ENCODE assay signal across 2 cellular contexts in the genomic region with DNA sequence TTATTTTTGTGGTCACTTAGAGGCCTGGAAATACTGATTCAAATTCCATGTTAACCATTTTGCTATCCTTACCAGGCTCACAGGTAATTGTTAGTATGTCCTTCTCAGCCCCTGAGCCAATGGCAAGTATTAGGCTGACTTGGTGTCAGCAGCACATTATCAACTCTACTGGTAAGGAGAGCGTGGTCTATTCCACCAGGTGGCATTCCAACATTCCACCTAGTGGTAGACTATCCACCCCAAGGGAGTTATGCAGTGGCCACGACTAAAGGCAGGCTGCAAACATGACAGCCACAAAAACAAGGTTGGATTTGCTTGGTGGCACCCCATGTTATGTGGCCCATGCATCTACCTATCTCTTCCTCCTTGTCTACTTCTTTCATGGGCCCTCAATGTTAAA.
A peak's percentile ranks its signal among the peaks of the same experiment; 100 is the strongest.
TF ChIP-seq lines count a peak whose summit lies in the region.

No MANE protein-coding gene starts in this region.

TF ChIP-seq in WTC11, 78 proteins besides CTCF, POLR2A, EP300 and RAD21:
- TF ChIP-seq, protein P1, sequence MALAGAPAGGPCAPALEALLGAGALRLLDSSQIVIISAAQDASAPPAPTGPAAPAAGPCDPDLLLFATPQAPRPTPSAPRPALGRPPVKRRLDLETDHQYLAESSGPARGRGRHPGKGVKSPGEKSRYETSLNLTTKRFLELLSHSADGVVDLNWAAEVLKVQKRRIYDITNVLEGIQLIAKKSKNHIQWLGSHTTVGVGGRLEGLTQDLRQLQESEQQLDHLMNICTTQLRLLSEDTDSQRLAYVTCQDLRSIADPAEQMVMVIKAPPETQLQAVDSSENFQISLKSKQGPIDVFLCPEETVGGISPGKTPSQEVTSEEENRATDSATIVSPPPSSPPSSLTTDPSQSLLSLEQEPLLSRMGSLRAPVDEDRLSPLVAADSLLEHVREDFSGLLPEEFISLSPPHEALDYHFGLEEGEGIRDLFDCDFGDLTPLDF (CRISPR knock-in tag; IDR thresholded peaks at IDR 0.05): no peak
- TF ChIP-seq SP1 (CRISPR knock-in tag; conservative IDR thresholded peaks at IDR 0.05) (no peak), PRRX2 (CRISPR knock-in tag; IDR thresholded peaks at IDR 0.05) (no peak), TEAD4 (CRISPR knock-in tag; IDR thresholded peaks at IDR 0.05) (no peak), MXD4 (CRISPR knock-in tag; IDR thresholded peaks at IDR 0.05; ENCODE audit: borderline replicate concordance) (no peak), JAZF1 (CRISPR knock-in tag; IDR thresholded peaks at IDR 0.05) (no peak), ZNF396 (CRISPR knock-in tag; IDR thresholded peaks at IDR 0.05; ENCODE audit: borderline replicate concordance) (no peak), NR3C1 (CRISPR knock-in tag; conservative IDR thresholded peaks at IDR 0.05; ENCODE audit: low read depth) (no peak)
- TF ChIP-seq, protein P2, sequence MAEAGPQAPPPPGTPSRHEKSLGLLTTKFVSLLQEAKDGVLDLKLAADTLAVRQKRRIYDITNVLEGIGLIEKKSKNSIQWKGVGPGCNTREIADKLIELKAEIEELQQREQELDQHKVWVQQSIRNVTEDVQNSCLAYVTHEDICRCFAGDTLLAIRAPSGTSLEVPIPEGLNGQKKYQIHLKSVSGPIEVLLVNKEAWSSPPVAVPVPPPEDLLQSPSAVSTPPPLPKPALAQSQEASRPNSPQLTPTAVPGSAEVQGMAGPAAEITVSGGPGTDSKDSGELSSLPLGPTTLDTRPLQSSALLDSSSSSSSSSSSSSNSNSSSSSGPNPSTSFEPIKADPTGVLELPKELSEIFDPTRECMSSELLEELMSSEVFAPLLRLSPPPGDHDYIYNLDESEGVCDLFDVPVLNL (CRISPR knock-in tag; IDR thresholded peaks at IDR 0.05; ENCODE audit: borderline replicate concordance, low read depth): no peak
- TF ChIP-seq, protein P3, sequence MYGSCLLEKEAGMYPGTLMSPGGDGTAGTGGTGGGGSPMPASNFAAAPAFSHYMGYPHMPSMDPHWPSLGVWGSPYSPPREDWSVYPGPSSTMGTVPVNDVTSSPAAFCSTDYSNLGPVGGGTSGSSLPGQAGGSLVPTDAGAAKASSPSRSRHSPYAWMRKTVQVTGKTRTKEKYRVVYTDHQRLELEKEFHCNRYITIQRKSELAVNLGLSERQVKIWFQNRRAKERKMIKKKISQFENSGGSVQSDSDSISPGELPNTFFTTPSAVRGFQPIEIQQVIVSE (CRISPR knock-in tag; IDR thresholded peaks at IDR 0.05; ENCODE audit: borderline replicate concordance): no peak
- TF ChIP-seq, protein P4, sequence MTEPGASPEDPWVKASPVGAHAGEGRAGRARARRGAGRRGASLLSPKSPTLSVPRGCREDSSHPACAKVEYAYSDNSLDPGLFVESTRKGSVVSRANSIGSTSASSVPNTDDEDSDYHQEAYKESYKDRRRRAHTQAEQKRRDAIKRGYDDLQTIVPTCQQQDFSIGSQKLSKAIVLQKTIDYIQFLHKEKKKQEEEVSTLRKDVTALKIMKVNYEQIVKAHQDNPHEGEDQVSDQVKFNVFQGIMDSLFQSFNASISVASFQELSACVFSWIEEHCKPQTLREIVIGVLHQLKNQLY (CRISPR knock-in tag; IDR thresholded peaks at IDR 0.05): no peak
- TF ChIP-seq, protein P5, sequence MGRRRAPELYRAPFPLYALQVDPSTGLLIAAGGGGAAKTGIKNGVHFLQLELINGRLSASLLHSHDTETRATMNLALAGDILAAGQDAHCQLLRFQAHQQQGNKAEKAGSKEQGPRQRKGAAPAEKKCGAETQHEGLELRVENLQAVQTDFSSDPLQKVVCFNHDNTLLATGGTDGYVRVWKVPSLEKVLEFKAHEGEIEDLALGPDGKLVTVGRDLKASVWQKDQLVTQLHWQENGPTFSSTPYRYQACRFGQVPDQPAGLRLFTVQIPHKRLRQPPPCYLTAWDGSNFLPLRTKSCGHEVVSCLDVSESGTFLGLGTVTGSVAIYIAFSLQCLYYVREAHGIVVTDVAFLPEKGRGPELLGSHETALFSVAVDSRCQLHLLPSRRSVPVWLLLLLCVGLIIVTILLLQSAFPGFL (CRISPR knock-in tag; IDR thresholded peaks at IDR 0.05; ENCODE audit: borderline replicate concordance): no peak
- TF ChIP-seq, protein P6, sequence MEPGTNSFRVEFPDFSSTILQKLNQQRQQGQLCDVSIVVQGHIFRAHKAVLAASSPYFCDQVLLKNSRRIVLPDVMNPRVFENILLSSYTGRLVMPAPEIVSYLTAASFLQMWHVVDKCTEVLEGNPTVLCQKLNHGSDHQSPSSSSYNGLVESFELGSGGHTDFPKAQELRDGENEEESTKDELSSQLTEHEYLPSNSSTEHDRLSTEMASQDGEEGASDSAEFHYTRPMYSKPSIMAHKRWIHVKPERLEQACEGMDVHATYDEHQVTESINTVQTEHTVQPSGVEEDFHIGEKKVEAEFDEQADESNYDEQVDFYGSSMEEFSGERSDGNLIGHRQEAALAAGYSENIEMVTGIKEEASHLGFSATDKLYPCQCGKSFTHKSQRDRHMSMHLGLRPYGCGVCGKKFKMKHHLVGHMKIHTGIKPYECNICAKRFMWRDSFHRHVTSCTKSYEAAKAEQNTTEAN (CRISPR knock-in tag; IDR thresholded peaks at IDR 0.05): no peak
- TF ChIP-seq, protein P7, sequence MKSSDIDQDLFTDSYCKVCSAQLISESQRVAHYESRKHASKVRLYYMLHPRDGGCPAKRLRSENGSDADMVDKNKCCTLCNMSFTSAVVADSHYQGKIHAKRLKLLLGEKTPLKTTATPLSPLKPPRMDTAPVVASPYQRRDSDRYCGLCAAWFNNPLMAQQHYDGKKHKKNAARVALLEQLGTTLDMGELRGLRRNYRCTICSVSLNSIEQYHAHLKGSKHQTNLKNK (CRISPR knock-in tag; IDR thresholded peaks at IDR 0.05): no peak

TF ChIP-seq in HepG2, 621 proteins besides CTCF, POLR2A, EP300 and RAD21 (continues in another document):
- TF ChIP-seq REPIN1 (CRISPR knock-in tag; IDR thresholded peaks at IDR 0.05; ENCODE audit: borderline replicate concordance, low read depth): peak; percentile 54; the same call in 1 of the 2 replicates
- TF ChIP-seq, protein P8, sequence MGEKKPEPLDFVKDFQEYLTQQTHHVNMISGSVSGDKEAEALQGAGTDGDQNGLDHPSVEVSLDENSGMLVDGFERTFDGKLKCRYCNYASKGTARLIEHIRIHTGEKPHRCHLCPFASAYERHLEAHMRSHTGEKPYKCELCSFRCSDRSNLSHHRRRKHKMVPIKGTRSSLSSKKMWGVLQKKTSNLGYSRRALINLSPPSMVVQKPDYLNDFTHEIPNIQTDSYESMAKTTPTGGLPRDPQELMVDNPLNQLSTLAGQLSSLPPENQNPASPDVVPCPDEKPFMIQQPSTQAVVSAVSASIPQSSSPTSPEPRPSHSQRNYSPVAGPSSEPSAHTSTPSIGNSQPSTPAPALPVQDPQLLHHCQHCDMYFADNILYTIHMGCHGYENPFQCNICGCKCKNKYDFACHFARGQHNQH (CRISPR knock-in tag; IDR thresholded peaks at IDR 0.05): peak; percentile 42; the same call in 1 of the 2 replicates
- TF ChIP-seq ZNF256 (CRISPR knock-in tag; conservative IDR thresholded peaks at IDR 0.05): no peak
- TF ChIP-seq SAP130 (CRISPR knock-in tag; IDR thresholded peaks at IDR 0.05; ENCODE audit: low read depth): peak; percentile 42; the same call in 1 of the 2 replicates
- TF ChIP-seq, protein P9, sequence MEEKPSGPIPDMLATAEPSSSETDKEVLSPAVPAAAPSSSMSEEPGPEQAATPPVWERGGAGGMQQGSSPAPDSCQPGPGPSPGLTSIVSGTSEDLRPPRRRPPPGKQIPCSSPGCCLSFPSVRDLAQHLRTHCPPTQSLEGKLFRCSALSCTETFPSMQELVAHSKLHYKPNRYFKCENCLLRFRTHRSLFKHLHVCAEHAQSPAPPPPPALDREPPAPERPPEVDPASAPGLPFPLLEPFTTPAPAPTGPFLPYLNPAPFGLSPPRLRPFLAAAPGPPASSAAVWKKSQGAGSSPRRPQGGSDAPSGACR (CRISPR knock-in tag; IDR thresholded peaks at IDR 0.05): no peak
- TF ChIP-seq ZNF83 (CRISPR knock-in tag; IDR thresholded peaks at IDR 0.05; ENCODE audit: borderline replicate concordance): no peak
- peak; percentile 47 for TF ChIP-seq FOSL2 (CRISPR knock-in tag; IDR thresholded peaks at IDR 0.05)
- peak; percentile 40; the same call in 1 of the 2 replicates for TF ChIP-seq CEBPG (CRISPR knock-in tag; IDR thresholded peaks at IDR 0.05)
- TF ChIP-seq IRF2 (CRISPR knock-in tag; IDR thresholded peaks at IDR 0.05): peak; percentile 81; the same call in 1 of the 2 replicates
- TF ChIP-seq ZNF205 (CRISPR knock-in tag; IDR thresholded peaks at IDR 0.05): peak; percentile 59; the same call in 1 of the 2 replicates
- 0 out of 2 replicates have a peak, but pooled peaks have one; percentile 26 for TF ChIP-seq KAT8 (CRISPR knock-in tag; IDR thresholded peaks at IDR 0.05)
- no peak for TF ChIP-seq ZNF10 (CRISPR knock-in tag; IDR thresholded peaks at IDR 0.05; ENCODE audit: borderline replicate concordance, low read depth)
- TF ChIP-seq AGO2 (optimal IDR thresholded peaks at IDR 0.05; ENCODE audit: low read depth, low read length): no peak
- 0 out of 2 replicates have a peak, but pooled peaks have one; percentile 32 for TF ChIP-seq ELF3 (CRISPR knock-in tag; IDR thresholded peaks at IDR 0.05)
- TF ChIP-seq ERF (CRISPR knock-in tag; IDR thresholded peaks at IDR 0.05): peak; percentile 71; the same call in 1 of the 2 replicates
- TF ChIP-seq, protein P10, sequence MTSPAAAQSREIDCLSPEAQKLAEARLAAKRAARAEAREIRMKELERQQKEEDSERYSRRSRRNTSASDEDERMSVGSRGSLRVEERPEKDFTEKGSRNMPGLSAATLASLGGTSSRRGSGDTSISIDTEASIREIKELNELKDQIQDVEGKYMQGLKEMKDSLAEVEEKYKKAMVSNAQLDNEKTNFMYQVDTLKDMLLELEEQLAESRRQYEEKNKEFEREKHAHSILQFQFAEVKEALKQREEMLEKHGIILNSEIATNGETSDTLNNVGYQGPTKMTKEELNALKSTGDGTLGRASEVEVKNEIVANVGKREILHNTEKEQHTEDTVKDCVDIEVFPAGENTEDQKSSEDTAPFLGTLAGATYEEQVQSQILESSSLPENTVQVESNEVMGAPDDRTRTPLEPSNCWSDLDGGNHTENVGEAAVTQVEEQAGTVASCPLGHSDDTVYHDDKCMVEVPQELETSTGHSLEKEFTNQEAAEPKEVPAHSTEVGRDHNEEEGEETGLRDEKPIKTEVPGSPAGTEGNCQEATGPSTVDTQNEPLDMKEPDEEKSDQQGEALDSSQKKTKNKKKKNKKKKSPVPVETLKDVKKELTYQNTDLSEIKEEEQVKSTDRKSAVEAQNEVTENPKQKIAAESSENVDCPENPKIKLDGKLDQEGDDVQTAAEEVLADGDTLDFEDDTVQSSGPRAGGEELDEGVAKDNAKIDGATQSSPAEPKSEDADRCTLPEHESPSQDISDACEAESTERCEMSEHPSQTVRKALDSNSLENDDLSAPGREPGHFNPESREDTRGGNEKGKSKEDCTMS (CRISPR knock-in tag; conservative IDR thresholded peaks at IDR 0.05): no peak
- TF ChIP-seq, protein P11, sequence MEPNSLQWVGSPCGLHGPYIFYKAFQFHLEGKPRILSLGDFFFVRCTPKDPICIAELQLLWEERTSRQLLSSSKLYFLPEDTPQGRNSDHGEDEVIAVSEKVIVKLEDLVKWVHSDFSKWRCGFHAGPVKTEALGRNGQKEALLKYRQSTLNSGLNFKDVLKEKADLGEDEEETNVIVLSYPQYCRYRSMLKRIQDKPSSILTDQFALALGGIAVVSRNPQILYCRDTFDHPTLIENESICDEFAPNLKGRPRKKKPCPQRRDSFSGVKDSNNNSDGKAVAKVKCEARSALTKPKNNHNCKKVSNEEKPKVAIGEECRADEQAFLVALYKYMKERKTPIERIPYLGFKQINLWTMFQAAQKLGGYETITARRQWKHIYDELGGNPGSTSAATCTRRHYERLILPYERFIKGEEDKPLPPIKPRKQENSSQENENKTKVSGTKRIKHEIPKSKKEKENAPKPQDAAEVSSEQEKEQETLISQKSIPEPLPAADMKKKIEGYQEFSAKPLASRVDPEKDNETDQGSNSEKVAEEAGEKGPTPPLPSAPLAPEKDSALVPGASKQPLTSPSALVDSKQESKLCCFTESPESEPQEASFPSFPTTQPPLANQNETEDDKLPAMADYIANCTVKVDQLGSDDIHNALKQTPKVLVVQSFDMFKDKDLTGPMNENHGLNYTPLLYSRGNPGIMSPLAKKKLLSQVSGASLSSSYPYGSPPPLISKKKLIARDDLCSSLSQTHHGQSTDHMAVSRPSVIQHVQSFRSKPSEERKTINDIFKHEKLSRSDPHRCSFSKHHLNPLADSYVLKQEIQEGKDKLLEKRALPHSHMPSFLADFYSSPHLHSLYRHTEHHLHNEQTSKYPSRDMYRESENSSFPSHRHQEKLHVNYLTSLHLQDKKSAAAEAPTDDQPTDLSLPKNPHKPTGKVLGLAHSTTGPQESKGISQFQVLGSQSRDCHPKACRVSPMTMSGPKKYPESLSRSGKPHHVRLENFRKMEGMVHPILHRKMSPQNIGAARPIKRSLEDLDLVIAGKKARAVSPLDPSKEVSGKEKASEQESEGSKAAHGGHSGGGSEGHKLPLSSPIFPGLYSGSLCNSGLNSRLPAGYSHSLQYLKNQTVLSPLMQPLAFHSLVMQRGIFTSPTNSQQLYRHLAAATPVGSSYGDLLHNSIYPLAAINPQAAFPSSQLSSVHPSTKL (CRISPR knock-in tag; IDR thresholded peaks at IDR 0.05): peak; percentile 71
- peak; percentile 26; the same call in 1 of the 2 replicates for TF ChIP-seq THAP11 (CRISPR knock-in tag; IDR thresholded peaks at IDR 0.05)
- no peak for TF ChIP-seq ZNF782 (CRISPR knock-in tag; IDR thresholded peaks at IDR 0.05; ENCODE audit: borderline replicate concordance)
- TF ChIP-seq MIXL1 (CRISPR knock-in tag; IDR thresholded peaks at IDR 0.05): peak; percentile 76; the same call in 1 of the 2 replicates
- peak; percentile 61; the same call in 1 of the 2 replicates for TF ChIP-seq GATAD2A (CRISPR knock-in tag; IDR thresholded peaks at IDR 0.05)
- TF ChIP-seq, protein P12, sequence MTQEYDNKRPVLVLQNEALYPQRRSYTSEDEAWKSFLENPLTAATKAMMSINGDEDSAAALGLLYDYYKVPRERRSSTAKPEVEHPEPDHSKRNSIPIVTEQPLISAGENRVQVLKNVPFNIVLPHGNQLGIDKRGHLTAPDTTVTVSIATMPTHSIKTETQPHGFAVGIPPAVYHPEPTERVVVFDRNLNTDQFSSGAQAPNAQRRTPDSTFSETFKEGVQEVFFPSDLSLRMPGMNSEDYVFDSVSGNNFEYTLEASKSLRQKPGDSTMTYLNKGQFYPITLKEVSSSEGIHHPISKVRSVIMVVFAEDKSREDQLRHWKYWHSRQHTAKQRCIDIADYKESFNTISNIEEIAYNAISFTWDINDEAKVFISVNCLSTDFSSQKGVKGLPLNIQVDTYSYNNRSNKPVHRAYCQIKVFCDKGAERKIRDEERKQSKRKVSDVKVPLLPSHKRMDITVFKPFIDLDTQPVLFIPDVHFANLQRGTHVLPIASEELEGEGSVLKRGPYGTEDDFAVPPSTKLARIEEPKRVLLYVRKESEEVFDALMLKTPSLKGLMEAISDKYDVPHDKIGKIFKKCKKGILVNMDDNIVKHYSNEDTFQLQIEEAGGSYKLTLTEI (CRISPR knock-in tag; conservative IDR thresholded peaks at IDR 0.05): no peak
- peak; percentile 80 for TF ChIP-seq ZNF12 (CRISPR knock-in tag; IDR thresholded peaks at IDR 0.05)
- TF ChIP-seq, protein P13, sequence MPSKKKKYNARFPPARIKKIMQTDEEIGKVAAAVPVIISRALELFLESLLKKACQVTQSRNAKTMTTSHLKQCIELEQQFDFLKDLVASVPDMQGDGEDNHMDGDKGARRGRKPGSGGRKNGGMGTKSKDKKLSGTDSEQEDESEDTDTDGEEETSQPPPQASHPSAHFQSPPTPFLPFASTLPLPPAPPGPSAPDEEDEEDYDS (CRISPR knock-in tag; IDR thresholded peaks at IDR 0.05): 0 out of 2 replicates have a peak, but pooled peaks have one; percentile 20
- no peak for TF ChIP-seq KLF11 (CRISPR knock-in tag; IDR thresholded peaks at IDR 0.05)
- TF ChIP-seq FOXO1 (CRISPR knock-in tag; IDR thresholded peaks at IDR 0.05): peak; percentile 56
